ENCODE assay signal across 14 cellular contexts in the genomic region with DNA sequence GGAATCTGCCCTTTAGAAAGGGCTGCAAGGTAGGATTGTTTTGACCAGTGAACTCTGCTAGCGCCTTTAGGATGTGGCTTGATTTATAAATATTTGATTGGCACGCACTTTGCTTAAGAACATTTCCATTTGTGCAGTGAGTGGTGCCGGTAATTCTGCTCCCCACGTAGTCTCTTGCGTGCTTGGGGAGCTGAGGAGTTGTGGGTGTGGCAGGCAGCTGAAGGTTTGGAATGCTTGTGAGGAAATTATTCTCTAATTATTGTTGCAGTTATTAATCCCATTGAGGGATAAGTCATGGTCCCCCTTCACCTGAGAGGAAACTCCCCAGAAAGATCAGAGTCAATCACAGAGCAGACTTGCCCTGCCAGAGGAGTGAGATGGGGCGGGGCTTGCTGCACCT.
DNase-seq lines count a peak whose midpoint lies in the region; ATAC-seq and TF ChIP-seq lines count a peak whose summit lies in the region.
"Had no signal": no experiment of that assay in that cellular context is flagged by ENCODE, and none has a peak within 500 bp of the region (broad histone marks: within the 10 kb centered on the region; RNA-seq: fewer than 3 reads in every experiment).

No MANE protein-coding gene starts in this region.

- H3K9me3 ChIP-seq in left ventricle myocardium inferior (replicated peaks) (no peaks in the 10 kb centered on the region), right atrium auricular region (no peaks in the 10 kb centered on the region), left lung (no peaks in the 10 kb centered on the region), upper lobe of right lung (no peaks in the 10 kb centered on the region), MM.1S (replicated peaks; ENCODE audit: insufficient read depth, low read length) (no peaks in the 10 kb centered on the region), body of pancreas (no peaks in the 10 kb centered on the region)
- H3K9me3 ChIP-seq: BLaER1 had no signal

- ATAC-seq in left lung (peak; percentile 72), upper lobe of right lung (peak; percentile 56), body of pancreas (no peak), GM19452 (IDR thresholded peaks at IDR 0.05; ENCODE audit: unreplicated experiment) (no peak)
- ATAC-seq: GM23338 had no signal

- DNase-seq in left ventricle myocardium inferior = no peak
- DNase-seq in right atrium auricular region (ENCODE audit: low spot score) = no peak
- DNase-seq in left lung = peak in 1 of 2 donors; percentile 44
- DNase-seq in upper lobe of right lung = no peak
- no peak for DNase-seq in MM.1S
- DNase-seq in body of pancreas = no peak
- DNase-seq: DMS 273 treated with DMSO at 0.1 percent for 48 hours, H7 had no signal

- H2AFZ ChIP-seq in MM.1S (ENCODE audit: low read length) = no peak overlapping the region
- H2AFZ ChIP-seq: GM23338 had no signal

- H3K4me1 ChIP-seq in left ventricle myocardium inferior (peaks cover 38% of the 10 kb centered on the region), right atrium auricular region (no peaks in the 10 kb centered on the region), left lung (no peaks in the 10 kb centered on the region), upper lobe of right lung (peaks cover 3% of the 10 kb centered on the region), MM.1S (ENCODE audit: low read length) (no peaks in the 10 kb centered on the region), body of pancreas (no peaks in the 10 kb centered on the region)

- no peak overlapping the region for H3K4me2 ChIP-seq in MM.1S (ENCODE audit: low read depth, low read length)
- H3K4me2 ChIP-seq: BLaER1, GM23338 had no signal

- no peak overlapping the region for H3K4me3 Mint-ChIP-seq in nephron
- H3K4me3 Mint-ChIP-seq: GM23338 had no signal

- no peaks in the 10 kb centered on the region for H3F3A ChIP-seq in MM.1S (ENCODE audit: insufficient read depth, low read length)

- H3K36me3 Mint-ChIP-seq in nephron (ENCODE audit: low read depth) = no peaks in the 10 kb centered on the region

- H3K9ac ChIP-seq in MM.1S (ENCODE audit: low read length) = no peak overlapping the region
- H3K9ac ChIP-seq: BLaER1 had no signal

- H3K27ac ChIP-seq in left ventricle myocardium inferior (replicated peaks) (peak overlapping the region; percentile 36), right atrium auricular region (no peak overlapping the region), left lung (peak overlapping the region in 1 of 2 donors; percentile 20), upper lobe of right lung (peak overlapping the region; percentile 30), MM.1S (ENCODE audit: low read length) (no peak overlapping the region), body of pancreas (no peak overlapping the region)
- H3K27ac ChIP-seq: 22Rv1, BLaER1, HL-60 had no signal

- H3K27me3 Mint-ChIP-seq in nephron (ENCODE audit: low read depth) = peaks cover 12% of the 10 kb centered on the region

- no peaks in the 10 kb centered on the region for H4K20me1 ChIP-seq in MM.1S (ENCODE audit: insufficient read depth, low read length)
- H4K20me1 ChIP-seq: BLaER1 had no signal

- TF ChIP-seq CTCF in left ventricle myocardium inferior (IDR thresholded peaks at IDR 0.05; ENCODE audit: borderline replicate concordance) (no peak), right atrium auricular region (IDR thresholded peaks at IDR 0.05) (no peak), left lung (IDR thresholded peaks at IDR 0.05) (no peak), nephron (IDR thresholded peaks at IDR 0.05; ENCODE audit: unreplicated experiment in 3 of 3) (no peak), upper lobe of right lung (IDR thresholded peaks at IDR 0.05) (no peak), MM.1S (IDR thresholded peaks at IDR 0.05; ENCODE audit: low read length) (no peak), body of pancreas (IDR thresholded peaks at IDR 0.05) (no peak)

- H3K79me2 ChIP-seq in MM.1S (ENCODE audit: low read length) = no peaks in the 10 kb centered on the region

- H3K9me2 ChIP-seq in MM.1S (replicated peaks; ENCODE audit: insufficient read depth, low read length) = no peaks in the 10 kb centered on the region

- H3K27me3 ChIP-seq in left ventricle myocardium inferior (ENCODE audit: low read depth) (no peaks in the 10 kb centered on the region), right atrium auricular region (no peaks in the 10 kb centered on the region), left lung (no peaks in the 10 kb centered on the region), upper lobe of right lung (no peaks in the 10 kb centered on the region), MM.1S (replicated peaks; ENCODE audit: insufficient read depth, low read length) (no peaks in the 10 kb centered on the region), body of pancreas (no peaks in the 10 kb centered on the region)
- H3K27me3 ChIP-seq: BLaER1 had no signal

- peaks cover 38% of the 10 kb centered on the region for H3K4me1 Mint-ChIP-seq in nephron

- 52 to 63% methylated on average over 5 to 6 of the region's 6 CpGs for WGBS in body of pancreas, 2 donors

- H3K4me3 ChIP-seq in left ventricle myocardium inferior = no peak overlapping the region
- H3K4me3 ChIP-seq in right atrium auricular region = no peak overlapping the region
- no peak overlapping the region for H3K4me3 ChIP-seq in left lung
- H3K4me3 ChIP-seq in upper lobe of right lung = no peak overlapping the region
- H3K4me3 ChIP-seq in MM.1S (ENCODE audit: low read length) = no peak overlapping the region
- no peak overlapping the region for H3K4me3 ChIP-seq in body of pancreas
- H3K4me3 ChIP-seq: BLaER1, GM23338 had no signal

- no peak for TF ChIP-seq POLR2A in body of pancreas (IDR thresholded peaks at IDR 0.05)

- H3K36me3 ChIP-seq in left ventricle myocardium inferior (no peaks in the 10 kb centered on the region), right atrium auricular region (no peaks in the 10 kb centered on the region), left lung (no peaks in the 10 kb centered on the region), upper lobe of right lung (no peaks in the 10 kb centered on the region), MM.1S (replicated peaks; ENCODE audit: insufficient read depth, low read length) (no peaks in the 10 kb centered on the region), body of pancreas (replicated peaks in 1 of 2; ENCODE audit: insufficient read depth in 1 of 2, low read depth in 2 of 2) (no peaks in the 10 kb centered on the region)
- H3K36me3 ChIP-seq: BLaER1 had no signal

- no peaks in the 10 kb centered on the region for H3K9me3 Mint-ChIP-seq in nephron
- H3K9me3 Mint-ChIP-seq: GM23338 had no signal

- intact Hi-C loops in left ventricle myocardium inferior (cut with micrococcal nuclease) (loop anchor here (10.0 kb wide), 1 partner anchor 46 kb away; no protein-coding TSS in a partner anchor), left lung (cut with DNase I) (no loop called here), upper lobe of right lung (cut with DNase I) (no loop called here), body of pancreas (cut with DNase I) (no loop called here)

- H3K27ac Mint-ChIP-seq in nephron = peak overlapping the region in 2 of 3 experiments; percentile 23 to 47
- H3K27ac Mint-ChIP-seq: GM23338 had no signal

Comparison
In these comparisons a context has a peak if more than half of its experiments do, and no peak if none do; other contexts are left out.
1. H3K27ac ChIP-seq: peak in left ventricle myocardium inferior (single experiment) and upper lobe of right lung (single experiment); none in right atrium auricular region (0 of 2), MM.1S (single experiment) and body of pancreas (0 of 4).
2. ATAC-seq: peak in left lung (single experiment) and upper lobe of right lung (single experiment); none in body of pancreas (single experiment) and GM19452 (single experiment).